ENCODE assay signal across 22 cellular contexts in genomic region chr6:124149646-124150045, GRCh38.
"Had no signal": no experiment of that assay in that cellular context is flagged by ENCODE, and none has a peak within 500 bp of the region (broad histone marks: within the 10 kb centered on the region; RNA-seq: fewer than 3 reads in every experiment).

No MANE protein-coding gene starts in this region.

- H3K27ac ChIP-seq: epithelial cell of prostate, esophagus squamous epithelium, gastrocnemius medialis, heart right ventricle, left lung, lower lobe of right lung had no signal

- H3K36me3 ChIP-seq: esophagus squamous epithelium, gastrocnemius medialis, heart right ventricle, left lung, lower lobe of right lung had no signal

- H3K4me1 ChIP-seq: esophagus squamous epithelium, gastrocnemius medialis, heart right ventricle, left lung, lower lobe of right lung had no signal

- H3K4me3 ChIP-seq: esophagus squamous epithelium, gastrocnemius medialis, heart right ventricle, left lung, lower lobe of right lung, mucosa of descending colon had no signal

- H3K27me3 ChIP-seq: esophagus squamous epithelium, gastrocnemius medialis, heart right ventricle, left lung had no signal

- DNase-seq: cortex of kidney; effector CD8-positive, alpha-beta T cell; effector memory CD8-positive, alpha-beta T cell; endodermal cell; erythroblast; esophagus squamous epithelium; foreskin fibroblast; foreskin melanocyte; gastrocnemius medialis; glutamatergic neuron; head of caudate nucleus; heart right ventricle; hippocampal formation; left cardiac atrium; left lung; left ventricle myocardium superior; lower lobe of right lung; mesenchymal stem cell; mucosa of descending colon; naive B cell; naive thymus-derived CD8-positive, alpha-beta T cell had no signal

- H3K9me3 ChIP-seq: esophagus squamous epithelium, gastrocnemius medialis, left lung, lower lobe of right lung, mucosa of descending colon had no signal
